In the genomic region with DNA sequence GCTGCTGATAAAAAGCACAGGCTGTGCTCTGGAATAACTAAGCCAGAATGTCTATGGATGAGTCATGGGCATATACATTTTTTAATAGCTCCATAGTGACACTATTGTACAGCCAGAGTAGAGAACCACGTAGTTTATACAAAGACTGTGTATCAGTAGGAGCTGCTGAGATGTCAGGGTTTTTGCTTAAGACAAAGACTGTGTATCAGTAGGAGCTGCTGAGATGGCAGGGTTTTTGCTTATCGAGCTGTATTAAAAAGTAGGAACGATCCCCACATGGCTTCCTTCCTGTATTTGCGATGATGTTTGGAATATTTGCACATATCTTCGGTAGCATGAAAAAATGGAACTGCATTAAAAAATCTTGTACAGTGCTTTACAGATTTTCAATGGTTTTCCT, we compare ENCODE assay signal across 22 cellular contexts.
DNase-seq lines count a peak whose midpoint lies in the region; ATAC-seq, FAIRE-seq and TF ChIP-seq lines count a peak whose summit lies in the region.
"Had no signal": no experiment of that assay in that cellular context is flagged by ENCODE, and none has a peak within 500 bp of the region (broad histone marks: within the 10 kb centered on the region; RNA-seq: fewer than 3 reads in every experiment).

No MANE protein-coding gene starts in this region.

- no peak overlapping the region for H3K27ac ChIP-seq in A549
- H3K27ac ChIP-seq in keratinocyte (ENCODE audit: control insufficient read depth, insufficient read depth, low read length), result no peak overlapping the region
- no peak overlapping the region for H3K27ac ChIP-seq in gastrocnemius medialis
- H3K27ac ChIP-seq: BLaER1, GM23248, HL-60 had no signal

- DNase-seq in A549 (ENCODE audit: low read depth in 1 of 2, low spot score in 1 of 2) (no peak), COLO829 (ENCODE audit: low spot score) (peak; percentile 31), SW480 (ENCODE audit: low spot score) (peak; percentile 4), keratinocyte (ENCODE audit: low read depth, low spot score) (no peak), gastrocnemius medialis (no peak), immature natural killer cell (no peak)
- DNase-seq in activated CD4-positive, alpha-beta T cell treated with anti-CD3 and anti-CD28 coated beads, Interleukin-2, amount 10 ng/mL, durations not matched to agents 7 days and 5 days, result no peak
- DNase-seq: CD4-positive, alpha-beta memory T cell; COR-L47; DMS 273 treated with DMSO at 0.1 percent for 48 hours; DMS53; DND-41; EL; GM23248 had no signal

- POLR2A ChIA-PET in A549 (lab: Yijun Ruan, JAX), result no interaction called here
- POLR2A ChIA-PET in activated CD4-positive, alpha-beta T cell treated with anti-CD3 and anti-CD28 coated beads, Interleukin-2, amount 10 ng/mL, durations not matched to agents 7 days and 5 days (lab: Charles Lee), result no interaction called here

- TF ChIP-seq RAD21 in A549 (conservative IDR thresholded peaks at IDR 0.05 in 1 of 2, IDR thresholded peaks at IDR 0.05 in 1 of 2), result no peak

- H3K9me3 Mint-ChIP-seq in activated CD4-positive, alpha-beta T cell treated with anti-CD3 and anti-CD28 coated beads, Interleukin-2, amount 10 ng/mL, durations not matched to agents 7 days and 5 days, result no peaks in the 10 kb centered on the region
- H3K9me3 Mint-ChIP-seq in immature natural killer cell, result no peaks in the 10 kb centered on the region
- H3K9me3 Mint-ChIP-seq: CD14-positive monocyte had no signal

- no peak overlapping the region for H3K4me3 ChIP-seq in A549
- no peak overlapping the region for H3K4me3 ChIP-seq in keratinocyte (ENCODE audit: control insufficient read depth in 2 of 3, extremely low read depth in 1 of 3, insufficient read depth in 2 of 3, low read depth in 1 of 3, low read length in 3 of 3)
- no peak overlapping the region for H3K4me3 ChIP-seq in gastrocnemius medialis
- H3K4me3 ChIP-seq: BLaER1, GM23248, HAP-1 had no signal

- ATAC-seq in A549 (no peak), gastrocnemius medialis (no peak)

- H3K4me2 ChIP-seq in A549 (no peak overlapping the region), keratinocyte (ENCODE audit: control insufficient read depth, extremely low read depth, insufficient read depth, low read depth, low read length) (no peak overlapping the region)
- H3K4me2 ChIP-seq: BLaER1 had no signal

- H3K4me1 ChIP-seq in A549, result no peaks in the 10 kb centered on the region
- no peaks in the 10 kb centered on the region for H3K4me1 ChIP-seq in keratinocyte (ENCODE audit: control insufficient read depth, extremely low read depth, insufficient read depth, low read length)
- no peaks in the 10 kb centered on the region for H3K4me1 ChIP-seq in gastrocnemius medialis
- H3K4me1 ChIP-seq: BLaER1, HAP-1 had no signal

- in situ Hi-C loops in gastrocnemius medialis (cut with MboI; ENCODE audit: low sequenced_read_pairs in 4 of 4), result no loop called here

- H3K27me3 ChIP-seq in keratinocyte (ENCODE audit: control insufficient read depth, extremely low read depth, insufficient read depth, low read length) (no peaks in the 10 kb centered on the region), gastrocnemius medialis (peaks cover 0 to 6% (median 3%) of the 10 kb centered on the region in 3 donors)
- H3K27me3 ChIP-seq: BLaER1 had no signal

- 8% methylated on average over 5 of the region's 5 CpGs for WGBS in A549 (ENCODE audit: missing lambda C conversion rate)

- H3K36me3 ChIP-seq in keratinocyte (ENCODE audit: control insufficient read depth in 2 of 2, extremely low read depth in 1 of 2, insufficient read depth in 2 of 2, low read length in 2 of 2) (no peaks in the 10 kb centered on the region), gastrocnemius medialis (no peaks in the 10 kb centered on the region)
- H3K36me3 ChIP-seq: BLaER1, HAP-1 had no signal

- no peak overlapping the region for H3K27ac Mint-ChIP-seq in activated CD4-positive, alpha-beta T cell treated with anti-CD3 and anti-CD28 coated beads, Interleukin-2, amount 10 ng/mL, durations not matched to agents 7 days and 5 days
- H3K27ac Mint-ChIP-seq in immature natural killer cell, result no peak overlapping the region
- H3K27ac Mint-ChIP-seq: CD14-positive monocyte; CD4-positive, alpha-beta memory T cell had no signal

- FAIRE-seq in A549 (lab: Jason Lieb, UNC) (no peak), keratinocyte (lab: Jason Lieb, UNC) (peak; percentile 17)
- FAIRE-seq: A204.1, G401.6, GM12891, GM19239 had no signal

- H2AFZ ChIP-seq in keratinocyte (ENCODE audit: control insufficient read depth, low read length), result no peak overlapping the region
- H2AFZ ChIP-seq: GM23248 had no signal

- TF ChIP-seq EP300 in A549 (IDR thresholded peaks at IDR 0.05), result no peak

- H3K79me2 ChIP-seq in keratinocyte (ENCODE audit: control insufficient read depth, insufficient read depth, low read length), result no peaks in the 10 kb centered on the region

- no peak for TF ChIP-seq POLR2A in A549 (IDR thresholded peaks at IDR 0.05; ENCODE audit: low read length)
- no peak for TF ChIP-seq POLR2A in gastrocnemius medialis (IDR thresholded peaks at IDR 0.05)

- no peaks in the 10 kb centered on the region for H4K20me1 ChIP-seq in keratinocyte (ENCODE audit: control insufficient read depth, extremely low read depth, insufficient read depth, low read length)
- H4K20me1 ChIP-seq: BLaER1 had no signal

- intact Hi-C loops in gastrocnemius medialis (cut with DNase I; ENCODE audit: low total_unique reads), result no loop called here

- H3K36me3 Mint-ChIP-seq in activated CD4-positive, alpha-beta T cell treated with anti-CD3 and anti-CD28 coated beads, Interleukin-2, amount 10 ng/mL, durations not matched to agents 7 days and 5 days (ENCODE audit: low read depth), result no peaks in the 10 kb centered on the region
- H3K36me3 Mint-ChIP-seq in immature natural killer cell, result no peaks in the 10 kb centered on the region
- H3K36me3 Mint-ChIP-seq: CD14-positive monocyte had no signal

- H3K9ac ChIP-seq in keratinocyte (ENCODE audit: control insufficient read depth, extremely low read depth, insufficient read depth, low read length), result no peak overlapping the region
- H3K9ac ChIP-seq: BLaER1, GM23248 had no signal

- no peaks in the 10 kb centered on the region for H3K9me1 ChIP-seq in keratinocyte (ENCODE audit: control insufficient read depth, extremely low read depth, insufficient read depth, low read length)

- no peak overlapping the region for H3K4me3 Mint-ChIP-seq in activated CD4-positive, alpha-beta T cell treated with anti-CD3 and anti-CD28 coated beads, Interleukin-2, amount 10 ng/mL, durations not matched to agents 7 days and 5 days
- H3K4me3 Mint-ChIP-seq in immature natural killer cell, result no peak overlapping the region
- H3K4me3 Mint-ChIP-seq: CD14-positive monocyte; CD4-positive, alpha-beta memory T cell had no signal

- CTCF ChIA-PET in A549 (lab: Yijun Ruan, JAX), result interaction anchor here (1.2 to 3.2 kb wide), 5 partner anchors 10 to 182 kb away, joined by 3 to 18 read pairs (median 8); no protein-coding TSS in a partner anchor
- CTCF ChIA-PET in activated CD4-positive, alpha-beta T cell treated with anti-CD3 and anti-CD28 coated beads, Interleukin-2, amount 10 ng/mL, durations not matched to agents 7 days and 5 days (lab: Charles Lee), result interaction anchor here (1.1 kb wide), 1 partner anchor 10 kb away, joined by 3 read pairs; no protein-coding TSS in a partner anchor

- H3K4me1 Mint-ChIP-seq in activated CD4-positive, alpha-beta T cell treated with anti-CD3 and anti-CD28 coated beads, Interleukin-2, amount 10 ng/mL, durations not matched to agents 7 days and 5 days, result no peaks in the 10 kb centered on the region
- H3K4me1 Mint-ChIP-seq in immature natural killer cell, result no peaks in the 10 kb centered on the region
- H3K4me1 Mint-ChIP-seq: CD4-positive, alpha-beta memory T cell had no signal

- no peaks in the 10 kb centered on the region for H3K9me3 ChIP-seq in A549
- no peaks in the 10 kb centered on the region for H3K9me3 ChIP-seq in keratinocyte (ENCODE audit: control insufficient read depth, low read depth, low read length)
- H3K9me3 ChIP-seq in gastrocnemius medialis, result no peaks in the 10 kb centered on the region
- H3K9me3 ChIP-seq: BLaER1, HAP-1 had no signal

- H3K27me3 Mint-ChIP-seq in activated CD4-positive, alpha-beta T cell treated with anti-CD3 and anti-CD28 coated beads, Interleukin-2, amount 10 ng/mL, durations not matched to agents 7 days and 5 days, result peaks cover 28% of the 10 kb centered on the region
- H3K27me3 Mint-ChIP-seq in immature natural killer cell (ENCODE audit: low read depth in 3 of 3), result peaks cover 5 to 10% (median 9%) of the 10 kb centered on the region in 3 donors

- dilution Hi-C loops in keratinocyte (cut with MboI; ENCODE audit: extremely low pct_ligation_motif_present, low sequenced_read_pairs), result no loop called here

- TF ChIP-seq CTCF in A549 (IDR thresholded peaks at IDR 0.05) (no peak), keratinocyte (optimal IDR thresholded peaks at IDR 0.05 in 1 of 3, IDR thresholded peaks at IDR 0.05 in 1 of 3, conservative IDR thresholded peaks at IDR 0.05 in 1 of 3; ENCODE audit: extremely low read depth in 1 of 3, insufficient read depth in 2 of 3, low read length in 3 of 3) (no peak), gastrocnemius medialis (IDR thresholded peaks at IDR 0.05 in 4 of 5, conservative IDR thresholded peaks at IDR 0.05 in 1 of 5) (no peak)

TF ChIP-seq in A549, 52 proteins besides CTCF, POLR2A, EP300 and RAD21:
- TF ChIP-seq HOXB13 (CRISPR knock-in tag; IDR thresholded peaks at IDR 0.05; ENCODE audit: low read depth) (no peak), TP53 (CRISPR knock-in tag; IDR thresholded peaks at IDR 0.05) (no peak), MAFK (IDR thresholded peaks at IDR 0.05; ENCODE audit: partially characterized antibody) (no peak), CHD2 (IDR thresholded peaks at IDR 0.05; ENCODE audit: low read length, partially characterized antibody) (no peak), EHF (CRISPR knock-in tag; IDR thresholded peaks at IDR 0.05) (no peak), FOSL2 (IDR thresholded peaks at IDR 0.05) (no peak), FOSL2 (CRISPR knock-in tag; IDR thresholded peaks at IDR 0.05) (peak; percentile 13; the same call in 1 of the 2 replicates), HDAC2 (IDR thresholded peaks at IDR 0.05) (no peak), NR3C1 (IDR thresholded peaks at IDR 0.05) (no peak), PHF8 (IDR thresholded peaks at IDR 0.05; ENCODE audit: borderline replicate concordance, low read depth) (no peak)

Comparison
In these comparisons a context has a peak if more than half of its experiments do, and no peak if none do; other contexts are left out.
1. DNase-seq: peak in COLO829 (single experiment) and SW480 (single experiment); none in A549 (0 of 2), keratinocyte (single experiment), activated CD4-positive, alpha-beta T cell treated with anti-CD3 and anti-CD28 coated beads, Interleukin-2, amount 10 ng/mL, durations not matched to agents 7 days and 5 days (single experiment), gastrocnemius medialis (0 of 2) and immature natural killer cell (0 of 3).